ENCODE assay signal across 20 cellular contexts in genomic region chr10:75450062-75450429, GRCh38. TPM values are rescaled to one million over a fixed set of nuclear protein-coding genes. Genes with fewer than 3 reads are reported as not detected.
DNase-seq lines count a peak whose midpoint lies in the region; TF ChIP-seq lines count a peak whose summit lies in the region.
"Had no signal": no experiment of that assay in that cellular context is flagged by ENCODE, and none has a peak within 500 bp of the region (broad histone marks: within the 10 kb centered on the region; RNA-seq: fewer than 3 reads in every experiment).

No MANE protein-coding gene starts in this region.

- H3K27ac Mint-ChIP-seq in nephron progenitor cell, result peak overlapping the region; percentile 70
- H3K27ac Mint-ChIP-seq: CD4-positive, CD25-positive, alpha-beta regulatory T cell; dendritic cell treated with granulocyte-macrophage colony-stimulating factor and Interleukin-4, amounts not matched to agents 40 ng/mL and 50 ng/mL, for 4 days; stimulated activated memory B cell treated with anti-CD40 and anti-IgM and Interleukin-4, amounts not matched to agents 10 μg/mL and 1 μg/mL and 100 μg/mL, for 72 hours; T-cell had no signal

- no peak overlapping the region for H3K9ac ChIP-seq in HUES48 (ENCODE audit: low read depth, low read length)

- peaks cover 71% of the 10 kb centered on the region for H3K4me1 Mint-ChIP-seq in nephron progenitor cell
- H3K4me1 Mint-ChIP-seq: CD4-positive, CD25-positive, alpha-beta regulatory T cell; stimulated activated memory B cell treated with anti-CD40 and anti-IgM and Interleukin-4, amounts not matched to agents 10 μg/mL and 1 μg/mL and 100 μg/mL, for 72 hours; T-cell had no signal

- H3K4me3 ChIP-seq in HUES48 (ENCODE audit: low read depth, low read length) (peak overlapping the region; percentile 14; the same call in 1 of the 2 replicates), adrenal gland (no peak overlapping the region), tibial artery (no peak overlapping the region)
- H3K4me3 ChIP-seq: lower lobe of right lung, MG63, pancreas had no signal

- H3K36me3 ChIP-seq in HUES48 (ENCODE audit: control insufficient read depth, insufficient read depth, low read length) (no peaks in the 10 kb centered on the region), adrenal gland (replicated peaks in 1 of 2) (peaks cover 0 to 6% of the 10 kb centered on the region in 2 donors), tibial artery (no peaks in the 10 kb centered on the region)
- H3K36me3 ChIP-seq: lower lobe of right lung, MG63, pancreas had no signal

- 42 to 72% (median 56%) methylated on average over 3 of the region's 3 CpGs for WGBS in adrenal gland, 4 donors

- H3K4me3 Mint-ChIP-seq in nephron progenitor cell, result peak overlapping the region; percentile 63
- H3K4me3 Mint-ChIP-seq: CD4-positive, CD25-positive, alpha-beta regulatory T cell; dendritic cell treated with granulocyte-macrophage colony-stimulating factor and Interleukin-4, amounts not matched to agents 40 ng/mL and 50 ng/mL, for 4 days; stimulated activated memory B cell treated with anti-CD40 and anti-IgM and Interleukin-4, amounts not matched to agents 10 μg/mL and 1 μg/mL and 100 μg/mL, for 72 hours; T-cell had no signal

- TF ChIP-seq CTCF in adrenal gland (IDR thresholded peaks at IDR 0.05), result no peak
- TF ChIP-seq CTCF in nephron progenitor cell (IDR thresholded peaks at IDR 0.05), result no peak
- TF ChIP-seq CTCF in tibial artery (IDR thresholded peaks at IDR 0.05), result no peak

- H3K27ac ChIP-seq in HUES48 (ENCODE audit: low read depth, low read length) (no peak overlapping the region), adrenal gland (peak overlapping the region in 3 of 5 donors; percentile 13 to 64 (median 62)), tibial artery (no peak overlapping the region)
- H3K27ac ChIP-seq: lower lobe of right lung, pancreas had no signal

- peaks cover 8% of the 10 kb centered on the region for H3K27me3 Mint-ChIP-seq in nephron progenitor cell (ENCODE audit: low read depth, poor library complexity)
- H3K27me3 Mint-ChIP-seq: dendritic cell treated with granulocyte-macrophage colony-stimulating factor and Interleukin-4, amounts not matched to agents 40 ng/mL and 50 ng/mL, for 4 days had no signal

- peaks cover 14% of the 10 kb centered on the region for H3K36me3 Mint-ChIP-seq in nephron progenitor cell (ENCODE audit: low read depth)
- H3K36me3 Mint-ChIP-seq: CD4-positive, CD25-positive, alpha-beta regulatory T cell; stimulated activated memory B cell treated with anti-CD40 and anti-IgM and Interleukin-4, amounts not matched to agents 10 μg/mL and 1 μg/mL and 100 μg/mL, for 72 hours; T-cell had no signal

- peak; percentile 53 for DNase-seq in NCI-H146 treated with DMSO at 0.1 percent for 48 hours (lab: John Stamatoyannopoulos, UW; ENCODE audit: unreplicated experiment)
- DNase-seq in adrenal gland, result peak in 2 of 7 donors; percentile 24 to 30
- DNase-seq in nephron progenitor cell, result no peak
- no peak for DNase-seq in T-helper 9 cell
- DNase-seq in NCI-H446 (lab: John Stamatoyannopoulos, UW), result no peak
- no peak for DNase-seq in tibial artery
- no peak for DNase-seq in activated CD8-positive, alpha-beta memory T cell treated with anti-CD3 and anti-CD28 coated beads, Interleukin-2, amount 50 U/mL, for 48 hours
- DNase-seq: activated CD4-positive, alpha-beta T cell treated with anti-CD3 and anti-CD28 coated beads, Interleukin-2, amount 50 U/mL, for 1 hour; CD4-positive, CD25-positive, alpha-beta regulatory T cell; lower lobe of right lung; MG63; NCI-H2081 treated with DMSO at 0.1 percent for 48 hours; NCI-H526 treated with DMSO at 0.1 percent for 48 hours; pancreas; SIG-M5; T-cell had no signal

- H3K4me1 ChIP-seq in HUES48 (ENCODE audit: control insufficient read depth, insufficient read depth, low read length) (peaks cover 35% of the 10 kb centered on the region), adrenal gland (replicated peaks in 1 of 2) (peaks cover 16 to 36% of the 10 kb centered on the region in 2 donors), tibial artery (peaks cover 0 to 10% (median 0%) of the 10 kb centered on the region in 4 donors)

- intact Hi-C loops in adrenal gland (cut with DNase I) (no loop called here), tibial artery (cut with DNase I; ENCODE audit: low total_unique reads) (no loop called here)

- H3K9me3 ChIP-seq in HUES48 (ENCODE audit: control insufficient read depth, insufficient read depth, low read length) (no peaks in the 10 kb centered on the region), adrenal gland (replicated peaks in 1 of 3) (no peaks in the 10 kb centered on the region), tibial artery (peaks cover 0 to 14% (median 0%) of the 10 kb centered on the region in 3 donors)
- H3K9me3 ChIP-seq: pancreas had no signal

- peaks cover 24% of the 10 kb centered on the region for H3K9me3 Mint-ChIP-seq in nephron progenitor cell

- H3K27me3 ChIP-seq in HUES48 (ENCODE audit: control insufficient read depth, insufficient read depth, low read length) (peaks cover 56% of the 10 kb centered on the region), adrenal gland (no peaks in the 10 kb centered on the region), tibial artery (peaks cover 0 to 5% of the 10 kb centered on the region in 2 donors)
- H3K27me3 ChIP-seq: MG63, pancreas had no signal

- no peak for TF ChIP-seq POLR2A in adrenal gland (IDR thresholded peaks at IDR 0.05)

RNA-seq across cellular contexts. Expression of gene LRMDA, which starts 18.6 kb away (rescaled TPM):
- 100 to 1,000 TPM in 1 of 8 donors, 10 to 100 TPM in 7; 30.7 to 102 (median 82.2) TPM for total RNA-seq in adrenal gland
- polyA plus RNA-seq in adrenal gland, result 100 to 1,000 TPM in 1 of 3 donors, 10 to 100 TPM in 2; 43.0 to 132 (median 79.7) TPM
- total RNA-seq: G401 had no signal
- polyA plus RNA-seq: CD4-positive, CD25-positive, alpha-beta regulatory T cell had no signal

RNA-seq across cellular contexts. Expression of gene ZNF503, which starts 48.5 kb away (rescaled TPM):
- 100 to 1,000 TPM in 1 of 8 donors, 10 to 100 TPM in 7; 39.0 to 129 (median 74.7) TPM for total RNA-seq in adrenal gland
- 10 to 100 TPM in 2 of 3 donors, 1 to 10 TPM in 1; 6.0 to 40.7 (median 35.0) TPM for polyA plus RNA-seq in adrenal gland
- total RNA-seq: CD4-positive, CD25-positive, alpha-beta regulatory T cell had no signal
- polyA plus RNA-seq: CD4-positive, CD25-positive, alpha-beta regulatory T cell had no signal

Comparison
In these comparisons a context has a peak if more than half of its experiments do, and no peak if none do; other contexts are left out.
1. H3K27ac ChIP-seq: peak in adrenal gland (3 of 5); none in HUES48 (single experiment) and tibial artery (0 of 2).